10 cellular contexts compared by ENCODE assay signal in the genomic region with DNA sequence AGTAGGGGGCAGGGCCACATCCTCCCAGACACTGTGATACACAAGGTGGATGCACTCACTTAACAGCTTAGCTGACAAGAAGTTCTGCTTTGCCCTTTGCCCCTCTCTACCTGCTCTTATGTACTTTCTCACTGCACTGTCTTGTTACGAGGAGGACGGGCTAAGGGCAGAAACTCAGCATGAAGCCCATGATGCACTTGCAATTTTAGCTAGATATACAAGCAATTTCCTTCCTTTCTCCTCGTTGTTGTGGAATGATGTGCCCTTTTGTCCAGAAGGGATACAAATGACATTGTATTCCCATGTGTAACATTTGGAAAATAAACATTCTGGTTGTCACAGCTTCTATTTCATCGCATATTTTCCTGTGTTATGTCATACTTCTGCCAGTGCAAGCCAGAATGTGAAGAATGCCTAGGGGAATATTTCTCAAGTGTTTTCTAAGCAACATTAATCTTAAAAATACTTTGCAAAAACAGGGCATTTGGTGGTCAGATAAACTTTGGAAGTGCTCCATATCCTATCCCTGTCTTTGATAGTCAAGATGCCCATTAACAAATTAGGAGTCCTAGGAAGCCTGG. TPM values are rescaled to one million over a fixed set of nuclear protein-coding genes. Genes with fewer than 3 reads are reported as not detected.
DNase-seq lines count a peak whose midpoint lies in the region; ATAC-seq and TF ChIP-seq lines count a peak whose summit lies in the region.
"Had no signal": no experiment of that assay in that cellular context is flagged by ENCODE, and none has a peak within 500 bp of the region (broad histone marks: within the 10 kb centered on the region; RNA-seq: fewer than 3 reads in every experiment).

No MANE protein-coding gene starts in this region.

- ATAC-seq in left cardiac atrium: peak; percentile 57 to 65
- ATAC-seq in GM21619 (IDR thresholded peaks at IDR 0.05; ENCODE audit: unreplicated experiment): no peak
- ATAC-seq: activated CD8-positive, alpha-beta T cell treated with anti-CD3 and anti-CD28 coated beads for 36 hours; natural killer cell had no signal

- TF ChIP-seq EP300 in tibial nerve (IDR thresholded peaks at IDR 0.05): peak in 1 of 2 donors; percentile 42

- CTCF ChIA-PET in activated naive CD4-positive, alpha-beta T cell treated with anti-CD3 and anti-CD28 coated beads for 36 hours (lab: Charles Lee): no interaction called here

- no peak for TF ChIP-seq POLR2A in tibial nerve (IDR thresholded peaks at IDR 0.05)

- no peak overlapping the region for H3K9ac ChIP-seq in rectal smooth muscle tissue (ENCODE audit: low read length)

- H3K27me3 ChIP-seq in rectal smooth muscle tissue (ENCODE audit: control insufficient read depth, insufficient read depth, low read length) (no peaks in the 10 kb centered on the region), tibial nerve (no peaks in the 10 kb centered on the region)

- H3K4me1 ChIP-seq in rectal smooth muscle tissue (ENCODE audit: control insufficient read depth, insufficient read depth, low read length) (peaks cover 13% of the 10 kb centered on the region), tibial nerve (peaks cover 0 to 21% (median 0%) of the 10 kb centered on the region in 4 donors)

- no peaks in the 10 kb centered on the region for H3K9me3 Mint-ChIP-seq in activated naive CD4-positive, alpha-beta T cell treated with anti-CD3 and anti-CD28 coated beads for 36 hours
- H3K9me3 Mint-ChIP-seq: activated CD8-positive, alpha-beta T cell treated with anti-CD3 and anti-CD28 coated beads for 36 hours; natural killer cell had no signal

- no peak overlapping the region for H3K27ac Mint-ChIP-seq in activated naive CD4-positive, alpha-beta T cell treated with anti-CD3 and anti-CD28 coated beads for 36 hours
- H3K27ac Mint-ChIP-seq: activated CD8-positive, alpha-beta T cell treated with anti-CD3 and anti-CD28 coated beads for 36 hours; natural killer cell had no signal

- DNase-seq in ELR (ENCODE audit: low read depth) (peak; percentile 41), astrocyte of the cerebellum (ENCODE audit: low read depth) (peak; percentile 23), left cardiac atrium (no peak), NCI-H1436 (lab: John Stamatoyannopoulos, UW) (no peak), tibial nerve (ENCODE audit: low spot score in 2 of 2) (no peak)
- DNase-seq in activated naive CD4-positive, alpha-beta T cell treated with anti-CD3 and anti-CD28 coated beads for 36 hours: no peak
- DNase-seq: activated CD8-positive, alpha-beta T cell treated with anti-CD3 and anti-CD28 coated beads for 36 hours; natural killer cell had no signal

- H3K4me1 Mint-ChIP-seq in activated naive CD4-positive, alpha-beta T cell treated with anti-CD3 and anti-CD28 coated beads for 36 hours (ENCODE audit: low read depth): no peaks in the 10 kb centered on the region
- H3K4me1 Mint-ChIP-seq: natural killer cell had no signal

- in situ Hi-C loops in astrocyte of the cerebellum (cut with HindIII; ENCODE audit: low sequenced_read_pairs): no loop called here

- H3K27ac ChIP-seq in rectal smooth muscle tissue (ENCODE audit: low read depth, low read length) (peak overlapping the region; percentile 72), tibial nerve (peak overlapping the region in 2 of 4 donors; percentile 15 to 52)

- TF ChIP-seq CTCF in astrocyte of the cerebellum (IDR thresholded peaks at IDR 0.05; ENCODE audit: low read depth, low read length, missing control alignments): no peak
- no peak for TF ChIP-seq CTCF in tibial nerve (IDR thresholded peaks at IDR 0.05)

- no peaks in the 10 kb centered on the region for H3K9me3 ChIP-seq in tibial nerve

- H3K36me3 ChIP-seq in rectal smooth muscle tissue (ENCODE audit: control insufficient read depth, insufficient read depth, low read length): no peaks in the 10 kb centered on the region
- no peaks in the 10 kb centered on the region for H3K36me3 ChIP-seq in tibial nerve

- intact Hi-C loops in left cardiac atrium (cut with DNase I): no loop called here
- intact Hi-C loops in activated naive CD4-positive, alpha-beta T cell treated with anti-CD3 and anti-CD28 coated beads for 36 hours (cut with micrococcal nuclease): no loop called here

- no peak overlapping the region for H3K4me3 Mint-ChIP-seq in activated naive CD4-positive, alpha-beta T cell treated with anti-CD3 and anti-CD28 coated beads for 36 hours
- H3K4me3 Mint-ChIP-seq: activated CD8-positive, alpha-beta T cell treated with anti-CD3 and anti-CD28 coated beads for 36 hours; natural killer cell had no signal

- H3K27me3 Mint-ChIP-seq in activated naive CD4-positive, alpha-beta T cell treated with anti-CD3 and anti-CD28 coated beads for 36 hours (ENCODE audit: low read depth): no peaks in the 10 kb centered on the region

- H3K36me3 Mint-ChIP-seq in activated naive CD4-positive, alpha-beta T cell treated with anti-CD3 and anti-CD28 coated beads for 36 hours (ENCODE audit: low read depth): no peaks in the 10 kb centered on the region
- H3K36me3 Mint-ChIP-seq: natural killer cell had no signal

- 27 to 33% methylated on average over 4 of the region's 4 CpGs for WGBS in tibial nerve, 2 donors

- H3K4me3 ChIP-seq in astrocyte of the cerebellum (ENCODE audit: low read depth, low read length): no peak overlapping the region
- H3K4me3 ChIP-seq in rectal smooth muscle tissue (ENCODE audit: low read length): no peak overlapping the region
- no peak overlapping the region for H3K4me3 ChIP-seq in tibial nerve

RNA-seq across cellular contexts. Expression of gene MAOA, which starts 47.2 kb away (rescaled TPM):
- total RNA-seq in left cardiac atrium (100 to 1,000 TPM; 102 to 105 TPM), tibial nerve (100 to 1,000 TPM in 3 of 4 donors, 10 to 100 TPM in 1; 96.3 to 168 (median 120) TPM)
- under 1 TPM; 0.26 to 0.27 TPM for total RNA-seq in activated naive CD4-positive, alpha-beta T cell treated with anti-CD3 and anti-CD28 coated beads for 36 hours

Comparison
In these comparisons a context has a peak if more than half of its experiments do, and no peak if none do; other contexts are left out.
1. DNase-seq: peak in ELR (single experiment) and astrocyte of the cerebellum (single experiment); none in left cardiac atrium (single experiment), NCI-H1436 (single experiment), tibial nerve (0 of 2) and activated naive CD4-positive, alpha-beta T cell treated with anti-CD3 and anti-CD28 coated beads for 36 hours (single experiment).
2. RNA of gene MAOA, which starts 47.2 kb away (total RNA-seq): 96.3 to 168 TPM in tibial nerve and 102 to 105 TPM in left cardiac atrium; 0.26 to 0.27 TPM in activated naive CD4-positive, alpha-beta T cell treated with anti-CD3 and anti-CD28 coated beads for 36 hours; every median in the first group is over 10 times any median in the second.